1 cellular context compared by ENCODE assay signal in the genomic region with DNA sequence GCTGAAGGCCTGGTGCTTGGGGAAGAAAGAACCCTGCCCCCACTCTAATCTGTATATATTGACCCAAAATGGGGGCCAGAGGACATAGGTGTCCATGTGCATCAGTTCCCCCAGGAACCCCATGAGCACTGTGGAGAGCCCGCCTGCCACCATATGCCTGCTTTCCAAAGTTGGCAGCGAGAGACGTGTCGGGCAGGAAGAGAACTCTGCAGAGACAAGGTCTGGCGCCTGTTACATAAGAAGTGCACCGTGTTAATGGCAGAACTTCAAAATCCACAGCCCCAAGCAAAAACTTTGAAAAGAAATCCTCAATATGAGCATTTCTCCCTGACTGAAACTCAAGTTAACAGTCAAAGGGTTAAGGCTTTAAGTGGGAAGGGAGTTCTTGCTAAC.
TF ChIP-seq lines count a peak whose summit lies in the region.

No MANE protein-coding gene starts in this region.

TF ChIP-seq in K562, 482 proteins besides CTCF, POLR2A, EP300 and RAD21:
- TF ChIP-seq, protein P1, sequence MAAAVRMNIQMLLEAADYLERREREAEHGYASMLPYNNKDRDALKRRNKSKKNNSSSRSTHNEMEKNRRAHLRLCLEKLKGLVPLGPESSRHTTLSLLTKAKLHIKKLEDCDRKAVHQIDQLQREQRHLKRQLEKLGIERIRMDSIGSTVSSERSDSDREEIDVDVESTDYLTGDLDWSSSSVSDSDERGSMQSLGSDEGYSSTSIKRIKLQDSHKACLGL (CRISPR knock-in tag; IDR thresholded peaks at IDR 0.05; ENCODE audit: borderline replicate concordance, poor library complexity, severe bottlenecking): no peak
- TF ChIP-seq CREM (IDR thresholded peaks at IDR 0.05; ENCODE audit: low read depth) (no peak), NFRKB (IDR thresholded peaks at IDR 0.05; ENCODE audit: low read depth) (no peak), NONO (IDR thresholded peaks at IDR 0.05; ENCODE audit: low read depth in 2 of 2, low read length in 1 of 2) (no peak), EWSR1 (IDR thresholded peaks at IDR 0.05; ENCODE audit: borderline replicate concordance, low read depth, partially characterized antibody) (no peak), SRSF7 (optimal IDR thresholded peaks at IDR 0.05; ENCODE audit: low read depth, low read length) (no peak), CTBP1 (IDR thresholded peaks at IDR 0.05; ENCODE audit: borderline replicate concordance) (no peak), ETV1 (tag; conservative IDR thresholded peaks at IDR 0.05; ENCODE audit: low read depth) (no peak), FOXA1 (IDR thresholded peaks at IDR 0.05; ENCODE audit: borderline replicate concordance) (no peak), MTA3 (IDR thresholded peaks at IDR 0.05; ENCODE audit: borderline replicate concordance) (no peak), MECOM (CRISPR knock-in tag; IDR thresholded peaks at IDR 0.05) (no peak), PML (IDR thresholded peaks at IDR 0.05; ENCODE audit: low read length) (no peak), CREBBP (IDR thresholded peaks at IDR 0.05; ENCODE audit: low read depth, low read length) (no peak)
- TF ChIP-seq, protein P2, sequence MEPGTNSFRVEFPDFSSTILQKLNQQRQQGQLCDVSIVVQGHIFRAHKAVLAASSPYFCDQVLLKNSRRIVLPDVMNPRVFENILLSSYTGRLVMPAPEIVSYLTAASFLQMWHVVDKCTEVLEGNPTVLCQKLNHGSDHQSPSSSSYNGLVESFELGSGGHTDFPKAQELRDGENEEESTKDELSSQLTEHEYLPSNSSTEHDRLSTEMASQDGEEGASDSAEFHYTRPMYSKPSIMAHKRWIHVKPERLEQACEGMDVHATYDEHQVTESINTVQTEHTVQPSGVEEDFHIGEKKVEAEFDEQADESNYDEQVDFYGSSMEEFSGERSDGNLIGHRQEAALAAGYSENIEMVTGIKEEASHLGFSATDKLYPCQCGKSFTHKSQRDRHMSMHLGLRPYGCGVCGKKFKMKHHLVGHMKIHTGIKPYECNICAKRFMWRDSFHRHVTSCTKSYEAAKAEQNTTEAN (CRISPR knock-in tag; IDR thresholded peaks at IDR 0.05): no peak
TF ChIP-seq in K562: peak in this region for 0.
